Comparison of ENCODE assay signal across 8 cellular contexts in genomic region chr20:59455392-59456341, GRCh38.
A peak's percentile ranks its signal among the peaks of the same experiment; 100 is the strongest.
DNase-seq lines count a peak whose midpoint lies in the region; ATAC-seq and TF ChIP-seq lines count a peak whose summit lies in the region.

No MANE protein-coding gene starts in this region.

- H3K4me1 ChIP-seq in DND-41 (ENCODE audit: insufficient read depth, low read length) (no peaks in the 10 kb centered on the region), MM.1S (ENCODE audit: low read length) (no peaks in the 10 kb centered on the region), right lobe of liver (peaks cover 0 to 8% (median 0%) of the 10 kb centered on the region in 4 donors)

- no peaks in the 10 kb centered on the region for H3K4me1 Mint-ChIP-seq in activated CD8-positive, alpha-beta memory T cell treated with anti-CD3 and anti-CD28 coated beads, Interleukin-2, amount 10 ng/mL, durations not matched to agents 7 days and 5 days

- no peak overlapping the region for H3K27ac ChIP-seq in DND-41 (ENCODE audit: low read length)
- no peak overlapping the region for H3K27ac ChIP-seq in MM.1S (ENCODE audit: low read length)
- no peak overlapping the region for H3K27ac ChIP-seq in right lobe of liver

- H3K36me3 ChIP-seq in DND-41 (ENCODE audit: insufficient read depth, low read length) (no peaks in the 10 kb centered on the region), MM.1S (replicated peaks; ENCODE audit: insufficient read depth, low read length) (no peaks in the 10 kb centered on the region), right lobe of liver (no peaks in the 10 kb centered on the region)

- no peaks in the 10 kb centered on the region for H3K9me2 ChIP-seq in MM.1S (replicated peaks; ENCODE audit: insufficient read depth, low read length)

- CTCF ChIA-PET in activated CD8-positive, alpha-beta memory T cell treated with anti-CD3 and anti-CD28 coated beads, Interleukin-2, amount 10 ng/mL, durations not matched to agents 7 days and 5 days (lab: Charles Lee), result interaction anchor here (0.9 to 1.6 kb wide), 11 partner anchors 8 to 803 kb away, joined by 3 to 6 read pairs (median 4); no protein-coding TSS in a partner anchor

- no peaks in the 10 kb centered on the region for H3K9me3 ChIP-seq in DND-41 (ENCODE audit: insufficient read depth, low read length, severe bottlenecking)
- H3K9me3 ChIP-seq in MM.1S (replicated peaks; ENCODE audit: insufficient read depth, low read length), result no peaks in the 10 kb centered on the region
- no peaks in the 10 kb centered on the region for H3K9me3 ChIP-seq in right lobe of liver

- no peaks in the 10 kb centered on the region for H3K36me3 Mint-ChIP-seq in activated CD8-positive, alpha-beta memory T cell treated with anti-CD3 and anti-CD28 coated beads, Interleukin-2, amount 10 ng/mL, durations not matched to agents 7 days and 5 days

- H3F3A ChIP-seq in MM.1S (ENCODE audit: insufficient read depth, low read length), result no peaks in the 10 kb centered on the region

- H3K4me2 ChIP-seq in DND-41 (ENCODE audit: insufficient read depth, low read length) (no peak overlapping the region), MM.1S (ENCODE audit: low read depth, low read length) (no peak overlapping the region)

- H3K79me2 ChIP-seq in DND-41 (ENCODE audit: insufficient read depth, low read length) (no peaks in the 10 kb centered on the region), MM.1S (ENCODE audit: low read length) (no peaks in the 10 kb centered on the region)

- H3K9me3 Mint-ChIP-seq in activated CD8-positive, alpha-beta memory T cell treated with anti-CD3 and anti-CD28 coated beads, Interleukin-2, amount 10 ng/mL, durations not matched to agents 7 days and 5 days (ENCODE audit: low read depth), result no peaks in the 10 kb centered on the region

- H3K4me3 Mint-ChIP-seq in activated CD8-positive, alpha-beta memory T cell treated with anti-CD3 and anti-CD28 coated beads, Interleukin-2, amount 10 ng/mL, durations not matched to agents 7 days and 5 days, result no peak overlapping the region

- DNase-seq in DND-41 (no peak), MM.1S (no peak), cerebellar cortex (ENCODE audit: low spot score) (peak; percentile 79), right lobe of liver (no peak)
- no peak for DNase-seq in activated CD8-positive, alpha-beta memory T cell treated with anti-CD3 and anti-CD28 coated beads, Interleukin-2, amount 10 ng/mL, durations not matched to agents 7 days and 5 days

- no peak for TF ChIP-seq POLR2A in right lobe of liver (IDR thresholded peaks at IDR 0.05)

- H3K27me3 ChIP-seq in DND-41 (ENCODE audit: insufficient read depth, low read length, poor library complexity), result peaks cover 27% of the 10 kb centered on the region
- peaks cover 86% of the 10 kb centered on the region for H3K27me3 ChIP-seq in MM.1S (replicated peaks; ENCODE audit: insufficient read depth, low read length)
- H3K27me3 ChIP-seq in right lobe of liver, result no peaks in the 10 kb centered on the region

- H3K9ac ChIP-seq in DND-41 (ENCODE audit: low read depth, low read length), result no peak overlapping the region
- H3K9ac ChIP-seq in MM.1S (ENCODE audit: low read length), result no peak overlapping the region

- H3K4me3 ChIP-seq in DND-41 (ENCODE audit: low read depth in 1 of 2, low read length in 2 of 2), result no peak overlapping the region
- no peak overlapping the region for H3K4me3 ChIP-seq in MM.1S (ENCODE audit: low read length)
- H3K4me3 ChIP-seq in right lobe of liver, result no peak overlapping the region

- H3K27ac Mint-ChIP-seq in activated CD8-positive, alpha-beta memory T cell treated with anti-CD3 and anti-CD28 coated beads, Interleukin-2, amount 10 ng/mL, durations not matched to agents 7 days and 5 days, result no peak overlapping the region

- H2AFZ ChIP-seq in DND-41 (ENCODE audit: low read depth, low read length) (no peak overlapping the region), MM.1S (ENCODE audit: low read length) (no peak overlapping the region)

- peaks cover 7% of the 10 kb centered on the region for H3K27me3 Mint-ChIP-seq in activated CD8-positive, alpha-beta memory T cell treated with anti-CD3 and anti-CD28 coated beads, Interleukin-2, amount 10 ng/mL, durations not matched to agents 7 days and 5 days

- no peak for ATAC-seq in DND-41 (ENCODE audit: insufficient read depth, low read depth)
- peak; percentile 36 to 72 (median 44) for ATAC-seq in right lobe of liver
- no peak for ATAC-seq in GM18517 (IDR thresholded peaks at IDR 0.05; ENCODE audit: unreplicated experiment)
- no peak for ATAC-seq in HG03520 (IDR thresholded peaks at IDR 0.05; ENCODE audit: unreplicated experiment)
- no peak for ATAC-seq in activated CD8-positive, alpha-beta memory T cell treated with anti-CD3 and anti-CD28 coated beads, Interleukin-2, amount 10 ng/mL, durations not matched to agents 7 days and 5 days
- ATAC-seq in GM18909 (IDR thresholded peaks at IDR 0.05; ENCODE audit: poor library complexity, unreplicated experiment), result no peak

- WGBS in right lobe of liver (ENCODE audit: insufficient coverage, low coverage, low lambda C conversion rate, missing lambda C conversion rate), result 35% methylated on average over 6 of the region's 8 CpGs

- intact Hi-C loops in right lobe of liver (cut with DNase I), result no loop called here

- TF ChIP-seq CTCF in DND-41 (IDR thresholded peaks at IDR 0.05; ENCODE audit: borderline replicate concordance, extremely low read depth, low read length, poor library complexity, severe bottlenecking), result peak; percentile 63
- peak; percentile 41 for TF ChIP-seq CTCF in MM.1S (IDR thresholded peaks at IDR 0.05; ENCODE audit: low read length)
- peak; percentile 29 to 52 (median 43) for TF ChIP-seq CTCF in right lobe of liver (IDR thresholded peaks at IDR 0.05)

- H4K20me1 ChIP-seq in DND-41 (ENCODE audit: insufficient read depth, low read length) (peaks cover 6% of the 10 kb centered on the region), MM.1S (ENCODE audit: insufficient read depth, low read length) (no peaks in the 10 kb centered on the region)

Comparison
In these comparisons a context has a peak if more than half of its experiments do, and no peak if none do; other contexts are left out.
1. ATAC-seq: peak in right lobe of liver (4 of 4); none in DND-41 (single experiment), GM18517 (single experiment), HG03520 (single experiment), activated CD8-positive, alpha-beta memory T cell treated with anti-CD3 and anti-CD28 coated beads, Interleukin-2, amount 10 ng/mL, durations not matched to agents 7 days and 5 days (single experiment) and GM18909 (single experiment).
2. Peak in every context shown above with its lines, with median percentiles within 50 percentile points of each other: CTCF ChIP-seq.